Comparison of ENCODE assay signal across 18 cellular contexts in genomic region chr20:59737073-59737691, GRCh38.
"Had no signal": no experiment of that assay in that cellular context is flagged by ENCODE, and none has a peak within 500 bp of the region (broad histone marks: within the 10 kb centered on the region; RNA-seq: fewer than 3 reads in every experiment).

No MANE protein-coding gene starts in this region.

- H3K4me3 Mint-ChIP-seq: activated naive CD4-positive, alpha-beta T cell treated with anti-CD3 and anti-CD28 coated beads, Interleukin-2, amount 10 ng/mL, durations not matched to agents 7 days and 5 days; naive B cell; neural crest cell; T-cell had no signal

- H3K27ac ChIP-seq: coronary artery, epithelial cell of prostate, WERI-Rb-1 had no signal

- H3K36me3 Mint-ChIP-seq: activated naive CD4-positive, alpha-beta T cell treated with anti-CD3 and anti-CD28 coated beads, Interleukin-2, amount 10 ng/mL, durations not matched to agents 7 days and 5 days; naive B cell; T-cell had no signal

- ATAC-seq: left colon, T-cell had no signal

- H3K4me1 Mint-ChIP-seq: activated naive CD4-positive, alpha-beta T cell treated with anti-CD3 and anti-CD28 coated beads, Interleukin-2, amount 10 ng/mL, durations not matched to agents 7 days and 5 days; naive B cell; neural crest cell; T-cell had no signal

- H3K9me3 Mint-ChIP-seq: activated naive CD4-positive, alpha-beta T cell treated with anti-CD3 and anti-CD28 coated beads, Interleukin-2, amount 10 ng/mL, durations not matched to agents 7 days and 5 days; neural crest cell; T-cell had no signal

- DNase-seq: activated CD4-positive, alpha-beta T cell treated with anti-CD3 and anti-CD28 coated beads for 1 hour; activated CD4-positive, alpha-beta T cell treated with anti-CD3 and anti-CD28 coated beads, Interleukin-2, amount 50 U/mL, for 4 hours; activated CD8-positive, alpha-beta memory T cell treated with anti-CD3 and anti-CD28 coated beads for 24 hours; activated CD8-positive, alpha-beta memory T cell treated with anti-CD3 and anti-CD28 coated beads, Interleukin-2, amount 50 U/mL, for 48 hours; activated naive CD4-positive, alpha-beta T cell treated with anti-CD3 and anti-CD28 coated beads, Interleukin-2, amount 10 ng/mL, durations not matched to agents 7 days and 5 days; activated T-cell treated with anti-CD3 and anti-CD28 coated beads, Interleukin-2, amount 50 U/mL, for 48 hours; left colon; mesenchymal stem cell; naive B cell; stimulated activated CD4-positive, alpha-beta T cell treated with anti-CD3 and anti-CD28 coated beads, Interleukin-2, amount 100 ng/mL, for 48 hours; stimulated activated CD8-positive, alpha-beta memory T cell treated with anti-CD3 and anti-CD28 coated beads, Interleukin-4, amount 100 ng/mL, for 48 hours; stimulated activated naive CD4-positive, alpha-beta T cell; T-cell; WERI-Rb-1 had no signal

- H3K27me3 Mint-ChIP-seq: activated naive CD4-positive, alpha-beta T cell treated with anti-CD3 and anti-CD28 coated beads, Interleukin-2, amount 10 ng/mL, durations not matched to agents 7 days and 5 days had no signal

- H3K27ac Mint-ChIP-seq: activated naive CD4-positive, alpha-beta T cell treated with anti-CD3 and anti-CD28 coated beads, Interleukin-2, amount 10 ng/mL, durations not matched to agents 7 days and 5 days; naive B cell; progenitor cell of endocrine pancreas; T-cell had no signal

- H3K36me3 ChIP-seq: WERI-Rb-1 had no signal

- H3K4me3 ChIP-seq: coronary artery had no signal
